In genomic region chr21:38491536-38491935, GRCh38 we compare ENCODE assay signal across 15 cellular contexts.
"Had no signal": no experiment of that assay in that cellular context is flagged by ENCODE, and none has a peak within 500 bp of the region (broad histone marks: within the 10 kb centered on the region; RNA-seq: fewer than 3 reads in every experiment).

No MANE protein-coding gene starts in this region.

- H3K27ac Mint-ChIP-seq: activated naive CD8-positive, alpha-beta T cell had no signal

- H3K27ac ChIP-seq: brain microvascular endothelial cell, ovary had no signal

- H3K36me3 Mint-ChIP-seq: activated naive CD8-positive, alpha-beta T cell had no signal

- DNase-seq: activated CD4-positive, alpha-beta T cell treated with anti-CD3 and anti-CD28 coated beads, Interleukin-2, amount 50 U/mL, for 48 hours; activated gamma-delta T cell; activated T-cell treated with anti-CD3 and anti-CD28 coated beads, Interleukin-2, amount 50 U/mL, for 4 hours; amygdala; brain microvascular endothelial cell; cerebellar nuclear complex; dorsolateral prefrontal cortex; foreskin melanocyte; heart left ventricle; left ventricle myocardium superior; ovary; T-helper 2 cell; upper lobe of left lung had no signal

- H3K4me3 ChIP-seq: heart left ventricle, ovary, upper lobe of left lung had no signal

- H3K4me3 Mint-ChIP-seq: activated naive CD8-positive, alpha-beta T cell; activated T-cell treated with anti-CD3 and anti-CD28 coated beads, Interleukin-2, amount 50 U/mL, for 4 hours had no signal

- H3K9me3 Mint-ChIP-seq: activated T-cell treated with anti-CD3 and anti-CD28 coated beads, Interleukin-2, amount 50 U/mL, for 4 hours had no signal

- H3K9me3 ChIP-seq: heart left ventricle, ovary, upper lobe of left lung had no signal

- ATAC-seq: activated CD4-positive, CD25-positive, alpha-beta regulatory T cell treated with anti-CD3 and anti-CD28 coated beads, Interleukin-2, amount 50 U/mL, for 24 hours; activated T-cell treated with anti-CD3 and anti-CD28 coated beads, Interleukin-2, amount 50 U/mL, for 4 hours; left ventricle myocardium superior had no signal

- H3K36me3 ChIP-seq: brain microvascular endothelial cell, heart left ventricle, ovary, upper lobe of left lung had no signal

- H3K27me3 ChIP-seq: brain microvascular endothelial cell, heart left ventricle, ovary, upper lobe of left lung had no signal
